Comparison of ENCODE assay signal across 16 cellular contexts in genomic region chr17:38861399-38861843, GRCh38. TPM values are rescaled to one million over a fixed set of nuclear protein-coding genes. Genes with fewer than 3 reads are reported as not detected.
DNase-seq lines count a peak whose midpoint lies in the region; ATAC-seq and TF ChIP-seq lines count a peak whose summit lies in the region.
"Had no signal": no experiment of that assay in that cellular context is flagged by ENCODE, and none has a peak within 500 bp of the region (broad histone marks: within the 10 kb centered on the region; RNA-seq: fewer than 3 reads in every experiment).

No MANE protein-coding gene starts in this region.

- ATAC-seq in HG02759 (IDR thresholded peaks at IDR 0.05; ENCODE audit: unreplicated experiment) (no peak), GM19467 (IDR thresholded peaks at IDR 0.05; ENCODE audit: unreplicated experiment) (no peak)
- ATAC-seq: left lung had no signal

- H3K4me3 ChIP-seq in OCI-LY3 (ENCODE audit: low read length) (no peak overlapping the region), fibroblast of mammary gland (ENCODE audit: control insufficient read depth, low read depth, low read length) (no peak overlapping the region), adrenal gland (no peak overlapping the region)
- H3K4me3 ChIP-seq: cardiac muscle cell, left lung, pancreas, suprapubic skin had no signal

- H3K9me3 ChIP-seq in OCI-LY3 (ENCODE audit: insufficient read depth, low read length) (no peaks in the 10 kb centered on the region), adrenal gland (replicated peaks in 1 of 3) (no peaks in the 10 kb centered on the region)
- H3K9me3 ChIP-seq: left lung, pancreas, suprapubic skin had no signal

- H3K4me1 ChIP-seq in OCI-LY3 (ENCODE audit: low read length) (peaks cover 28% of the 10 kb centered on the region), adrenal gland (replicated peaks in 1 of 2) (no peaks in the 10 kb centered on the region)
- H3K4me1 ChIP-seq: pancreas, suprapubic skin had no signal

- TF ChIP-seq CTCF in OCI-LY3 (IDR thresholded peaks at IDR 0.05; ENCODE audit: low read depth, low read length) (no peak), fibroblast of mammary gland (conservative IDR thresholded peaks at IDR 0.05; ENCODE audit: control insufficient read depth, insufficient read depth, low read depth, low read length) (no peak), adrenal gland (IDR thresholded peaks at IDR 0.05) (no peak)

- no peaks in the 10 kb centered on the region for H3K27me3 ChIP-seq in OCI-LY3 (ENCODE audit: low read depth, low read length)
- H3K27me3 ChIP-seq in adrenal gland, result no peaks in the 10 kb centered on the region
- H3K27me3 ChIP-seq: cardiac muscle cell, left lung, pancreas, suprapubic skin had no signal

- 9 to 25% (median 19%) methylated on average over 6 to 8 of the region's 8 CpGs for whole genome bisulfite sequencing in adrenal gland, 4 donors

- H3K9ac ChIP-seq in OCI-LY3 (ENCODE audit: low read length), result no peak overlapping the region

- H2AFZ ChIP-seq in OCI-LY3 (ENCODE audit: low read depth, low read length), result no peak overlapping the region

- TF ChIP-seq POLR2A in adrenal gland (IDR thresholded peaks at IDR 0.05), result no peak

- no peaks in the 10 kb centered on the region for H3K36me3 ChIP-seq in OCI-LY3 (replicated peaks; ENCODE audit: low read depth, low read length)
- H3K36me3 ChIP-seq in adrenal gland (replicated peaks in 1 of 2), result no peaks in the 10 kb centered on the region
- H3K36me3 ChIP-seq: cardiac muscle cell, left lung, pancreas, suprapubic skin had no signal

- no peaks in the 10 kb centered on the region for H3K79me2 ChIP-seq in OCI-LY3 (ENCODE audit: low read length)

- H4K20me1 ChIP-seq in OCI-LY3 (ENCODE audit: insufficient read depth, low read length), result no peaks in the 10 kb centered on the region

- peak overlapping the region; percentile 5; the same call in 1 of the 2 replicates for H3K4me2 ChIP-seq in OCI-LY3 (ENCODE audit: low read length)

- no peak overlapping the region for H3K27ac ChIP-seq in OCI-LY3 (ENCODE audit: low read length)
- H3K27ac ChIP-seq in adrenal gland, result no peak overlapping the region
- H3K27ac ChIP-seq: cardiac muscle cell, left lung, pancreas, suprapubic skin had no signal

- intact Hi-C loops in adrenal gland (cut with DNase I), result no loop called here

- DNase-seq in NCI-H1092 treated with DMSO at 0.1 percent for 48 hours (lab: John Stamatoyannopoulos, UW) (peak; percentile 19), NCI-H1092 (lab: John Stamatoyannopoulos, UW) (no peak), GDM1 (lab: John Stamatoyannopoulos, UW) (peak; percentile 36), fibroblast of mammary gland (ENCODE audit: low read depth) (peak; percentile 74), adrenal gland (no peak)
- DNase-seq: 8988T; activated CD8-positive, alpha-beta memory T cell treated with anti-CD3 and anti-CD28 coated beads, Interleukin-2, amount 50 U/mL, for 4 hours; foreskin fibroblast; left lung; NCI-H2029 had no signal

RNA-seq across cellular contexts. Expression of gene RPL23, which starts 7.9 kb away (rescaled TPM):
- total RNA-seq in adrenal gland, result 1,000 to 10,000 TPM in 6 of 8 donors, 100 to 1,000 TPM in 2; 927 to 1,685 (median 1,368) TPM
- polyA plus RNA-seq in adrenal gland, result 1,000 to 10,000 TPM; 2,027 to 3,246 (median 2,815) TPM

RNA-seq across cellular contexts. Expression of gene LASP1, which starts 8.4 kb away (rescaled TPM):
- total RNA-seq in adrenal gland, result 100 to 1,000 TPM in 5 of 8 donors, 10 to 100 TPM in 3; 73.4 to 123 (median 104) TPM
- 10 to 100 TPM; 36.3 to 65.1 (median 43.3) TPM for polyA plus RNA-seq in adrenal gland

RNA-seq across cellular contexts. Expression of gene CWC25, which starts 36.3 kb away (rescaled TPM):
- total RNA-seq in adrenal gland, result 10 to 100 TPM in 7 of 8 donors, 1 to 10 TPM in 1; 4.5 to 21.8 (median 14.3) TPM
- polyA plus RNA-seq in adrenal gland, result 10 to 100 TPM; 20.7 to 47.8 (median 33.1) TPM

Comparison
In these comparisons a context has a peak if more than half of its experiments do, and no peak if none do; other contexts are left out.
1. DNase-seq: peak in NCI-H1092 treated with DMSO at 0.1 percent for 48 hours (single experiment), GDM1 (single experiment) and fibroblast of mammary gland (single experiment); none in NCI-H1092 (single experiment) and adrenal gland (0 of 7).